12 cellular contexts compared by ENCODE assay signal in the genomic region with DNA sequence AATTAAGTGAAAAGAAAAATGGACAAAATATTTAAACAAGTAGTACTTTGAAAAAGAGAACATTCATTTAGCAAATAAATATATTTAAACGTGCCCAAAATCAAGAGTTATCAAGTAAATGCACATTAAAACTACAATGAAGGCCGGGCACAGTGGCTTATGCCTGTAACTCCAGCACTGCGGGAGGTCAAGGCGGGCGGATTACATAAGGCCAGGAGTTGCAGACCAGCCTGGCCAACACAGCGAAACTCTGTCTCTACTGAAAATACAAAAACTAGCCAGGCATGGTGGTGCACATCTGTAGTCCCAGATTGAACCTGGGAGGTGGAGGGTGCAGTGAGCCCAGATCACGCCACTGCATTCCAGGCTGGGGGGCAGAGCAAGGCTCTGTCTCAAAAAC.
"Had no signal": no experiment of that assay in that cellular context is flagged by ENCODE, and none has a peak within 500 bp of the region (broad histone marks: within the 10 kb centered on the region; RNA-seq: fewer than 3 reads in every experiment).

No MANE protein-coding gene starts in this region.

- H3K27me3 ChIP-seq: neutrophil had no signal

- ATAC-seq: effector memory CD8-positive, alpha-beta T cell had no signal

- H3K9me3 ChIP-seq: neutrophil had no signal

- H3K4me2 ChIP-seq: smooth muscle cell had no signal

- H3K9me3 Mint-ChIP-seq: dendritic cell treated with granulocyte-macrophage colony-stimulating factor and Interleukin-4, amounts not matched to agents 40 ng/mL and 50 ng/mL, for 4 days; effector memory CD8-positive, alpha-beta T cell had no signal

- H3K4me3 ChIP-seq: smooth muscle cell had no signal

- H3K27ac ChIP-seq: neutrophil had no signal

- H3K27ac Mint-ChIP-seq: dendritic cell treated with granulocyte-macrophage colony-stimulating factor and Interleukin-4, amounts not matched to agents 40 ng/mL and 50 ng/mL, for 4 days; type B pancreatic cell had no signal

- H3K4me3 Mint-ChIP-seq: dendritic cell treated with granulocyte-macrophage colony-stimulating factor and Interleukin-4, amounts not matched to agents 40 ng/mL and 50 ng/mL, for 4 days; type B pancreatic cell had no signal

- H3K36me3 ChIP-seq: neutrophil had no signal

- DNase-seq: activated CD4-positive, alpha-beta T cell treated with anti-CD3 and anti-CD28 coated beads, Interleukin-2, amount 50 U/mL, for 4 hours; activated CD4-positive, CD25-positive, alpha-beta regulatory T cell; activated gamma-delta T cell treated with Interleukin-2 at 50 U/mL for 16 hours; activated T-cell treated with anti-CD3 and anti-CD28 coated beads, Interleukin-2, amount 50 U/mL, for 1 hour; effector memory CD8-positive, alpha-beta T cell; midbrain; right cardiac atrium had no signal

- H3K27me3 Mint-ChIP-seq: brain; dendritic cell treated with granulocyte-macrophage colony-stimulating factor and Interleukin-4, amounts not matched to agents 40 ng/mL and 50 ng/mL, for 4 days; effector memory CD8-positive, alpha-beta T cell; type B pancreatic cell had no signal
